22 cellular contexts compared by ENCODE assay signal in genomic region chr6:149967591-149967990, GRCh38. TPM values are rescaled to one million over a fixed set of nuclear protein-coding genes. Genes with fewer than 3 reads are reported as not detected.
DNase-seq lines count a peak whose midpoint lies in the region; ATAC-seq and TF ChIP-seq lines count a peak whose summit lies in the region.
"Had no signal": no experiment of that assay in that cellular context is flagged by ENCODE, and none has a peak within 500 bp of the region (broad histone marks: within the 10 kb centered on the region; RNA-seq: fewer than 3 reads in every experiment).

No MANE protein-coding gene starts in this region.

- H3K27ac Mint-ChIP-seq in neural crest cell (ENCODE audit: unreplicated experiment), result no peak overlapping the region

- peaks cover 71% of the 10 kb centered on the region for H3K27me3 Mint-ChIP-seq in neural crest cell (ENCODE audit: low read depth)

- no peak overlapping the region for H3K27ac ChIP-seq in left ventricle myocardium inferior (replicated peaks)
- H3K27ac ChIP-seq in coronary artery, result no peak overlapping the region
- H3K27ac ChIP-seq: GM23248 had no signal

- H3K4me1 ChIP-seq in left ventricle myocardium inferior, result peaks cover 28% of the 10 kb centered on the region

- H3K27me3 ChIP-seq in left ventricle myocardium inferior (ENCODE audit: low read depth), result peaks cover 96% of the 10 kb centered on the region

- peaks cover 32% of the 10 kb centered on the region for H3K4me1 Mint-ChIP-seq in neural crest cell

- peak overlapping the region; percentile 84 for H3K4me3 Mint-ChIP-seq in neural crest cell

- DNase-seq in cardiac septum (ENCODE audit: low spot score) (peak; percentile 62), left ventricle myocardium inferior (no peak), coronary artery (ENCODE audit: low spot score) (peak; percentile 4), ecto neural progenitor cell (ENCODE audit: low spot score) (peak; percentile 14), neural crest cell (ENCODE audit: low read depth, low spot score) (no peak)
- DNase-seq: C1 segment of cervical spinal cord, Calu3, COR-L47, DMS53, DMS79 treated with DMSO at 0.1 percent for 48 hours, GF-D8, GM23248, H7, HCEC 1CT had no signal

- no peaks in the 10 kb centered on the region for H3K9me3 ChIP-seq in left ventricle myocardium inferior (replicated peaks)

- peaks cover 3% of the 10 kb centered on the region for H3K36me3 Mint-ChIP-seq in neural crest cell (ENCODE audit: low read depth)

- no peak for TF ChIP-seq CTCF in left ventricle myocardium inferior (IDR thresholded peaks at IDR 0.05; ENCODE audit: borderline replicate concordance)
- no peak for TF ChIP-seq CTCF in coronary artery (IDR thresholded peaks at IDR 0.05)
- no peak for TF ChIP-seq CTCF in neural crest cell (conservative IDR thresholded peaks at IDR 0.05)

- no peaks in the 10 kb centered on the region for H3K9me3 Mint-ChIP-seq in neural crest cell

- no peak overlapping the region for H3K4me3 ChIP-seq in left ventricle myocardium inferior
- no peak overlapping the region for H3K4me3 ChIP-seq in coronary artery
- H3K4me3 ChIP-seq: GM23248 had no signal

- no peaks in the 10 kb centered on the region for H3K36me3 ChIP-seq in left ventricle myocardium inferior

- no peak for ATAC-seq in GM21619 (IDR thresholded peaks at IDR 0.05; ENCODE audit: unreplicated experiment)
- no peak for ATAC-seq in HG03045 (IDR thresholded peaks at IDR 0.05; ENCODE audit: unreplicated experiment)
- no peak for ATAC-seq in HG02759 (IDR thresholded peaks at IDR 0.05; ENCODE audit: unreplicated experiment)

- intact Hi-C loops in cardiac septum (cut with DNase I) (no loop called here), left ventricle myocardium inferior (cut with micrococcal nuclease) (no loop called here)

RNA-seq across cellular contexts. Expression of gene ULBP1, which starts 3.8 kb away (rescaled TPM):
- total RNA-seq in cardiac septum (0.16 TPM), left ventricle myocardium inferior (0.38 TPM), neural crest cell (2.3 and 2.5 TPM in 2 replicates)
- total RNA-seq: CD4-positive, alpha-beta memory T cell; G401 had no signal

RNA-seq across cellular contexts. Expression of gene ULBP2, which starts 25.8 kb away (rescaled TPM):
- total RNA-seq in cardiac septum, result 1.1 TPM
- 0.93 TPM for total RNA-seq in left ventricle myocardium inferior
- total RNA-seq in neural crest cell, result 0.23 and 0.30 TPM in 2 replicates
- total RNA-seq: CD4-positive, alpha-beta memory T cell; H1; H7 had no signal

RNA-seq across cellular contexts. Expression of gene RAET1G, which starts 44.7 kb away (rescaled TPM):
- 0.35 TPM for total RNA-seq in cardiac septum
- 0.19 TPM for total RNA-seq in left ventricle myocardium inferior
- not detected in 2 replicates for total RNA-seq in neural crest cell
- total RNA-seq: CD4-positive, alpha-beta memory T cell; G401; H1; H7 had no signal

RNA-seq across cellular contexts. Expression of gene RAET1L, which starts 57.7 kb away (rescaled TPM):
- not detected for total RNA-seq in cardiac septum
- total RNA-seq in left ventricle myocardium inferior, result not detected
- not detected in 2 replicates for total RNA-seq in neural crest cell
- total RNA-seq: A172; A673; CD4-positive, alpha-beta memory T cell; G401; GM23248; H1; H7 had no signal

Comparison
In these comparisons a context has a peak if more than half of its experiments do, and no peak if none do; other contexts are left out.
1. DNase-seq: peak in cardiac septum (single experiment), coronary artery (single experiment) and ecto neural progenitor cell (single experiment); none in left ventricle myocardium inferior (single experiment) and neural crest cell (single experiment).